Comparison of ENCODE assay signal across 9 cellular contexts in the genomic region with DNA sequence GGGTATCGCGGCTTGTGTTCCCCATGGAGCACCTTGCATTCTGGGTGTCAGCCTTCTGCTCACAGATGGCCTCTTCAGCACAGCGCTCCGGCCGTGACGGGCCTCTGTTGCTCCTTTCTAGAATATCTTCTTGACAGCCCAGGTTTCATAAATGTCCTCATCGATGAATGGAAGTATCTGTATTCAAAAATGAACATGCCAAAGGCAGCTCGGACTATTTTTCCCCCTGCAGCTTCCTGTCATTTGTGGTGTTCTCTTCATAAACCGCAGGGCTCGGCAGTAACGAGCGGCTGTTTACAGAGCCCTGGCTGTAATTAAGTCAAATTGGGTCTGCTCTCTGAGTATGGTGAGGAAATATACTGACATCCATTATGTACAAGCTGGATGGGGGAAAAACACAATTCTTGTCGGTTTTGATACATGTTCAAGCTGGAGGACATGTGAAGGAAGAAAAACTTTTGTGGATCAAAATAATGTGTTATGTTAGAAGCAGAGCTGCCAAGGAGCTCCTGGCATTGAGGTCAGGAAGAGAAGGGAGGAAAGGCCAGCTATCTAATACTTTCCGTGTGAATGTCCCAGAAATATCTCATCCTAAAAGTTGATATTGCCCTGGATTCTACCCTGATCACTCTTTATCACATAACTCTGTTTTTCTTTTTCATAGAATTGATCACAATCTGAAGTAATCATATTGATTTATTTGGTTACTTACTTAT.
DNase-seq lines count a peak whose midpoint lies in the region; ATAC-seq and TF ChIP-seq lines count a peak whose summit lies in the region.
"Had no signal": no experiment of that assay in that cellular context is flagged by ENCODE, and none has a peak within 500 bp of the region (broad histone marks: within the 10 kb centered on the region; RNA-seq: fewer than 3 reads in every experiment).

No MANE protein-coding gene starts in this region.

- DNase-seq in activated T-cell treated with anti-CD3 and anti-CD28 coated beads, Interleukin-2, amount 50 U/mL, for 1 hour = peak; percentile 20
- DNase-seq in activated T-cell treated with anti-CD3 and anti-CD28 coated beads, Interleukin-2, amount 50 U/mL, for 48 hours = no peak
- DNase-seq in NCI-H2227 treated with DMSO at 0.1 percent for 48 hours (lab: John Stamatoyannopoulos, UW) (peak; percentile 50), ovary (no peak)
- DNase-seq in stimulated activated effector memory CD8-positive, alpha-beta T cell treated with anti-CD3 and anti-CD28 coated beads, Interleukin-12 subunit alpha, Interleukin-12 subunit beta, amount 100 ng/mL, for 72 hours (ENCODE audit: low spot score in 2 of 2) = no peak

- no peaks in the 10 kb centered on the region for H3K36me3 Mint-ChIP-seq in brain
- no peaks in the 10 kb centered on the region for H3K36me3 Mint-ChIP-seq in stimulated activated effector memory CD8-positive, alpha-beta T cell treated with anti-CD3 and anti-CD28 coated beads, Interleukin-12 subunit alpha, Interleukin-12 subunit beta, amount 100 ng/mL, for 72 hours

- H3K36me3 ChIP-seq in ovary = no peaks in the 10 kb centered on the region

- no peak for TF ChIP-seq POLR2A in ovary (IDR thresholded peaks at IDR 0.05)

- peaks cover 15% of the 10 kb centered on the region for H3K27me3 Mint-ChIP-seq in brain

- 67 to 77% (median 76%) methylated on average over 14 of the region's 14 CpGs for WGBS in ovary, 3 donors

- H3K27ac ChIP-seq in ovary = no peak overlapping the region
- H3K27ac ChIP-seq: C4-2B had no signal

- no peak overlapping the region for H3K4me3 ChIP-seq in ovary

- H3K9me3 Mint-ChIP-seq in brain = peaks cover 2 to 11% (median 5%) of the 10 kb centered on the region in 5 experiments
- H3K9me3 Mint-ChIP-seq in stimulated activated effector memory CD8-positive, alpha-beta T cell treated with anti-CD3 and anti-CD28 coated beads, Interleukin-12 subunit alpha, Interleukin-12 subunit beta, amount 100 ng/mL, for 72 hours = no peaks in the 10 kb centered on the region

- peak overlapping the region in 3 of 5 experiments; percentile 9 to 17 (median 11) for H3K27ac Mint-ChIP-seq in brain
- H3K27ac Mint-ChIP-seq in stimulated activated effector memory CD8-positive, alpha-beta T cell treated with anti-CD3 and anti-CD28 coated beads, Interleukin-12 subunit alpha, Interleukin-12 subunit beta, amount 100 ng/mL, for 72 hours = peak overlapping the region; percentile 37

- no peak for TF ChIP-seq EP300 in ovary (IDR thresholded peaks at IDR 0.05)

- H3K27me3 ChIP-seq in ovary = no peaks in the 10 kb centered on the region

- TF ChIP-seq CTCF in brain (conservative IDR thresholded peaks at IDR 0.05) = no peak
- no peak for TF ChIP-seq CTCF in ovary (IDR thresholded peaks at IDR 0.05)

- H3K4me3 Mint-ChIP-seq in brain = no peak overlapping the region
- H3K4me3 Mint-ChIP-seq in stimulated activated effector memory CD8-positive, alpha-beta T cell treated with anti-CD3 and anti-CD28 coated beads, Interleukin-12 subunit alpha, Interleukin-12 subunit beta, amount 100 ng/mL, for 72 hours = peak overlapping the region; percentile 42

- ATAC-seq in stimulated activated effector memory CD8-positive, alpha-beta T cell treated with anti-CD3 and anti-CD28 coated beads, Interleukin-12 subunit alpha, Interleukin-12 subunit beta, amount 100 ng/mL, for 72 hours = peak; percentile 48
- ATAC-seq in GM18519 (IDR thresholded peaks at IDR 0.05; ENCODE audit: low FRiP score, unreplicated experiment) = no peak
- ATAC-seq in GM18867 (IDR thresholded peaks at IDR 0.05; ENCODE audit: unreplicated experiment) = no peak

- H3K4me1 ChIP-seq in ovary (ENCODE audit: insufficient read depth) = peaks cover 2% of the 10 kb centered on the region

- H3K9me3 ChIP-seq in ovary = no peaks in the 10 kb centered on the region

- peaks cover 67% of the 10 kb centered on the region for H3K4me1 Mint-ChIP-seq in brain
- peaks cover 20% of the 10 kb centered on the region for H3K4me1 Mint-ChIP-seq in stimulated activated effector memory CD8-positive, alpha-beta T cell treated with anti-CD3 and anti-CD28 coated beads, Interleukin-12 subunit alpha, Interleukin-12 subunit beta, amount 100 ng/mL, for 72 hours

- intact Hi-C loops in ovary (cut with DNase I) = no loop called here

Comparison
In these comparisons a context has a peak if more than half of its experiments do, and no peak if none do; other contexts are left out.
1. DNase-seq: peak in activated T-cell treated with anti-CD3 and anti-CD28 coated beads, Interleukin-2, amount 50 U/mL, for 1 hour (single experiment) and NCI-H2227 treated with DMSO at 0.1 percent for 48 hours (single experiment); none in activated T-cell treated with anti-CD3 and anti-CD28 coated beads, Interleukin-2, amount 50 U/mL, for 48 hours (0 of 2), stimulated activated effector memory CD8-positive, alpha-beta T cell treated with anti-CD3 and anti-CD28 coated beads, Interleukin-12 subunit alpha, Interleukin-12 subunit beta, amount 100 ng/mL, for 72 hours (0 of 2) and ovary (0 of 5).